Comparison of ENCODE assay signal across 21 cellular contexts in the genomic region with DNA sequence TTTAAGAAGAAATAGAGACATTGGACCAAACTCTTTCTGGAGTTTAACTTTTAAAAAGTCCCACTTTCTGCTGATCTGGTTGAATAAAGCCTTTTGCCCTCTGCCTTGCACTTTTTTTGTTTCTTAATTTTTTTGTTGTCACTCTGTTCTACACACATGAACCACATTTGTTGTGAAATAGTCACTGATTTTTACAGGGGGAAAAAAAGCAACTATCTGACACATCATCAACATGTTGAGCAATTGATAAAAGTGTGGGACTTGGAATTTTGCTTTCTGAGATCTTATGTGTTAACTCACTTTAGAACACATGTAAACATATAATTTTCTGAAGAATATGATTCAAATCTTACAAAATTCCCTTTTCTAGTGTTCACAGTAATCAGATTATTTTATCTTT.
"Had no signal": no experiment of that assay in that cellular context is flagged by ENCODE, and none has a peak within 500 bp of the region (broad histone marks: within the 10 kb centered on the region; RNA-seq: fewer than 3 reads in every experiment).

No MANE protein-coding gene starts in this region.

- H3K9ac ChIP-seq: parathyroid adenoma had no signal

- H3K27ac ChIP-seq: body of pancreas, colonic mucosa, hepatocyte, lower lobe of right lung, parathyroid adenoma, WERI-Rb-1 had no signal

- H3K27ac Mint-ChIP-seq: activated naive CD8-positive, alpha-beta T cell; natural killer cell; T-helper 1 cell treated with Interleukin-12 subunit alpha and Interleukin-12 subunit beta and Interleukin-4 antibody, amounts not matched to agents 30 μg/mL and 1 μg/mL, for 36 hours had no signal

- ATAC-seq: body of pancreas, left cardiac atrium, lower lobe of right lung, natural killer cell had no signal

- H3K36me3 Mint-ChIP-seq: activated naive CD8-positive, alpha-beta T cell; natural killer cell had no signal

- H3K27me3 Mint-ChIP-seq: activated naive CD8-positive, alpha-beta T cell had no signal

- H3K36me3 ChIP-seq: colonic mucosa, lower lobe of right lung, WERI-Rb-1 had no signal

- DNase-seq: activated CD4-positive, alpha-beta T cell treated with anti-CD3 and anti-CD28 coated beads for 1 hour; activated CD8-positive, alpha-beta memory T cell treated with anti-CD3 and anti-CD28 coated beads for 24 hours; activated gamma-delta T cell; body of pancreas; central memory CD4-positive, alpha-beta T cell; colonic mucosa; erythroblast; foreskin fibroblast; left cardiac atrium; lower lobe of right lung; natural killer cell; stimulated activated CD4-positive, alpha-beta T cell treated with anti-CD3 and anti-CD28 coated beads, Interleukin-12 subunit alpha, Interleukin-12 subunit beta, amount 100 ng/mL, for 4 hours; stimulated activated CD4-positive, alpha-beta T cell treated with anti-CD3 and anti-CD28 coated beads, Interleukin-1b, Interleukin-23, amount 100 ng/mL, for 48 hours; stimulated activated CD8-positive, alpha-beta memory T cell treated with anti-CD3 and anti-CD28 coated beads, Interleukin-4, amount 100 ng/mL, for 48 hours; stimulated activated naive CD4-positive, alpha-beta T cell; WERI-Rb-1 had no signal

- H3K27me3 ChIP-seq: body of pancreas, colonic mucosa, hepatocyte had no signal

- H3K4me2 ChIP-seq: hepatocyte had no signal

- H3K4me3 ChIP-seq: body of pancreas, colonic mucosa, hepatocyte, lower lobe of right lung had no signal

- H3K4me1 ChIP-seq: body of pancreas, colonic mucosa, lower lobe of right lung, parathyroid adenoma had no signal

- H3K9me3 ChIP-seq: body of pancreas, colonic mucosa, lower lobe of right lung had no signal

- H3K4me3 Mint-ChIP-seq: activated naive CD8-positive, alpha-beta T cell; natural killer cell; T-helper 1 cell treated with Interleukin-12 subunit alpha and Interleukin-12 subunit beta and Interleukin-4 antibody, amounts not matched to agents 30 μg/mL and 1 μg/mL, for 36 hours had no signal

- FAIRE-seq: islet of Langerhans had no signal

- H3K79me2 ChIP-seq: hepatocyte, parathyroid adenoma had no signal

- H3K4me1 Mint-ChIP-seq: natural killer cell had no signal

- H3K9me3 Mint-ChIP-seq: T-helper 1 cell treated with Interleukin-12 subunit alpha and Interleukin-12 subunit beta and Interleukin-4 antibody, amounts not matched to agents 30 μg/mL and 1 μg/mL, for 36 hours had no signal

- H2AFZ ChIP-seq: hepatocyte, parathyroid adenoma had no signal
